Comparison of ENCODE assay signal across 28 cellular contexts in genomic region chr10:92303096-92303495, GRCh38. TPM values are rescaled to one million over a fixed set of nuclear protein-coding genes. Genes with fewer than 3 reads are reported as not detected.
DNase-seq lines count a peak whose midpoint lies in the region; ATAC-seq and TF ChIP-seq lines count a peak whose summit lies in the region.
"Had no signal": no experiment of that assay in that cellular context is flagged by ENCODE, and none has a peak within 500 bp of the region (broad histone marks: within the 10 kb centered on the region; RNA-seq: fewer than 3 reads in every experiment).

No MANE protein-coding gene starts in this region.

- peak overlapping the region; percentile 85 for H3K27ac ChIP-seq in HUES48 (ENCODE audit: low read depth, low read length)
- H3K27ac ChIP-seq: brain microvascular endothelial cell, foreskin keratinocyte, heart left ventricle, stomach, tibial artery had no signal

- H3K4me1 ChIP-seq in HUES48 (ENCODE audit: control insufficient read depth, insufficient read depth, low read length), result peaks cover 41% of the 10 kb centered on the region

- no peaks in the 10 kb centered on the region for H3K9me3 ChIP-seq in HUES48 (ENCODE audit: control insufficient read depth, insufficient read depth, low read length)
- H3K9me3 ChIP-seq: esophagus squamous epithelium, heart left ventricle, stomach, tibial artery had no signal

- TF ChIP-seq CTCF in osteocyte (IDR thresholded peaks at IDR 0.05), result no peak
- TF ChIP-seq CTCF in GM10248 (IDR thresholded peaks at IDR 0.05; ENCODE audit: control extremely low read depth, extremely low read depth, low read depth, missing control alignments), result no peak

- peak overlapping the region; percentile 78 for H3K27ac Mint-ChIP-seq in activated T-cell treated with anti-CD3 and anti-CD28 coated beads, Interleukin-2, amount 50 U/mL, for 24 hours
- peak overlapping the region; percentile 31 for H3K27ac Mint-ChIP-seq in activated T-helper 2 cell treated with anti-CD3 and anti-CD28 coated beads, Interferon-gamma antibody, Interleukin-2, Interleukin-4, amounts not matched to agents 10 μg/mL and 5 μg/mL and 100 μg/mL, durations not matched to agents 14 hours and 24 hours and 36 hours
- peak overlapping the region; percentile 5 for H3K27ac Mint-ChIP-seq in osteocyte (ENCODE audit: unreplicated experiment)
- H3K27ac Mint-ChIP-seq: B cell had no signal

- H3K9ac ChIP-seq in HUES48 (ENCODE audit: low read depth, low read length), result no peak overlapping the region

- no peaks in the 10 kb centered on the region for H3K36me3 ChIP-seq in HUES48 (ENCODE audit: control insufficient read depth, insufficient read depth, low read length)
- H3K36me3 ChIP-seq: brain microvascular endothelial cell had no signal

- no peak overlapping the region for H3K4me3 Mint-ChIP-seq in activated T-cell treated with anti-CD3 and anti-CD28 coated beads, Interleukin-2, amount 50 U/mL, for 24 hours
- H3K4me3 Mint-ChIP-seq in activated T-helper 2 cell treated with anti-CD3 and anti-CD28 coated beads, Interferon-gamma antibody, Interleukin-2, Interleukin-4, amounts not matched to agents 10 μg/mL and 5 μg/mL and 100 μg/mL, durations not matched to agents 14 hours and 24 hours and 36 hours (ENCODE audit: low read depth), result no peak overlapping the region
- no peak overlapping the region for H3K4me3 Mint-ChIP-seq in osteocyte (ENCODE audit: unreplicated experiment)
- H3K4me3 Mint-ChIP-seq: B cell had no signal

- H3K27me3 Mint-ChIP-seq in activated T-cell treated with anti-CD3 and anti-CD28 coated beads, Interleukin-2, amount 50 U/mL, for 24 hours, result no peaks in the 10 kb centered on the region
- H3K27me3 Mint-ChIP-seq in activated T-helper 2 cell treated with anti-CD3 and anti-CD28 coated beads, Interferon-gamma antibody, Interleukin-2, Interleukin-4, amounts not matched to agents 10 μg/mL and 5 μg/mL and 100 μg/mL, durations not matched to agents 14 hours and 24 hours and 36 hours (ENCODE audit: low read depth), result no peaks in the 10 kb centered on the region
- no peaks in the 10 kb centered on the region for H3K27me3 Mint-ChIP-seq in osteocyte (ENCODE audit: unreplicated experiment)
- H3K27me3 Mint-ChIP-seq: B cell had no signal

- peaks cover 57% of the 10 kb centered on the region for H3K4me1 Mint-ChIP-seq in activated T-cell treated with anti-CD3 and anti-CD28 coated beads, Interleukin-2, amount 50 U/mL, for 24 hours (ENCODE audit: low read depth)
- peaks cover 14% of the 10 kb centered on the region for H3K4me1 Mint-ChIP-seq in activated T-helper 2 cell treated with anti-CD3 and anti-CD28 coated beads, Interferon-gamma antibody, Interleukin-2, Interleukin-4, amounts not matched to agents 10 μg/mL and 5 μg/mL and 100 μg/mL, durations not matched to agents 14 hours and 24 hours and 36 hours (ENCODE audit: low read depth)
- H3K4me1 Mint-ChIP-seq in osteocyte (ENCODE audit: unreplicated experiment), result peaks cover 17% of the 10 kb centered on the region

- H3K4me3 ChIP-seq in HUES48 (ENCODE audit: low read depth, low read length), result no peak overlapping the region
- H3K4me3 ChIP-seq: esophagus squamous epithelium, heart left ventricle, stomach, tibial artery had no signal

- CTCF ChIA-PET in GM10248 (lab: Yijun Ruan, JAX), result interaction anchor here (2.8 to 2.9 kb wide), 2 partner anchors 8 to 11 kb away, joined by 10 to 19 read pairs; partner anchors contain the start of genes CPEB3 and MARCHF5

- peaks cover 35% of the 10 kb centered on the region for H3K36me3 Mint-ChIP-seq in activated T-cell treated with anti-CD3 and anti-CD28 coated beads, Interleukin-2, amount 50 U/mL, for 24 hours (ENCODE audit: low read depth)
- H3K36me3 Mint-ChIP-seq in activated T-helper 2 cell treated with anti-CD3 and anti-CD28 coated beads, Interferon-gamma antibody, Interleukin-2, Interleukin-4, amounts not matched to agents 10 μg/mL and 5 μg/mL and 100 μg/mL, durations not matched to agents 14 hours and 24 hours and 36 hours (ENCODE audit: low read depth), result peaks cover 3% of the 10 kb centered on the region
- no peaks in the 10 kb centered on the region for H3K36me3 Mint-ChIP-seq in osteocyte (ENCODE audit: unreplicated experiment)

- intact Hi-C loops in activated T-helper 2 cell treated with anti-CD3 and anti-CD28 coated beads, Interferon-gamma antibody, Interleukin-2, Interleukin-4, amounts not matched to agents 10 μg/mL and 5 μg/mL and 100 μg/mL, durations not matched to agents 14 hours and 24 hours and 36 hours (cut with micrococcal nuclease), result loop anchor here (1.0 kb wide), 1 partner anchor 92 kb away; no protein-coding TSS in a partner anchor

- H3K9me3 Mint-ChIP-seq in activated T-cell treated with anti-CD3 and anti-CD28 coated beads, Interleukin-2, amount 50 U/mL, for 24 hours, result no peaks in the 10 kb centered on the region
- no peaks in the 10 kb centered on the region for H3K9me3 Mint-ChIP-seq in activated T-helper 2 cell treated with anti-CD3 and anti-CD28 coated beads, Interferon-gamma antibody, Interleukin-2, Interleukin-4, amounts not matched to agents 10 μg/mL and 5 μg/mL and 100 μg/mL, durations not matched to agents 14 hours and 24 hours and 36 hours
- no peaks in the 10 kb centered on the region for H3K9me3 Mint-ChIP-seq in osteocyte (ENCODE audit: unreplicated experiment)

- DNase-seq in activated T-cell treated with anti-CD3 and anti-CD28 coated beads, Interleukin-2, amount 50 U/mL, for 24 hours, result no peak
- DNase-seq in activated T-cell treated with anti-CD3 and anti-CD28 coated beads, Interleukin-2, amount 50 U/mL, for 1 hour, result no peak
- DNase-seq in activated T-helper 2 cell treated with anti-CD3 and anti-CD28 coated beads, Interferon-gamma antibody, Interleukin-2, Interleukin-4, amounts not matched to agents 10 μg/mL and 5 μg/mL and 100 μg/mL, durations not matched to agents 14 hours and 24 hours and 36 hours (ENCODE audit: low spot score), result no peak
- DNase-seq in osteocyte (ENCODE audit: extremely low spot score, unreplicated experiment) (no peak), C1 segment of cervical spinal cord (lab: John Stamatoyannopoulos, UW) (no peak), GM10248 (ENCODE audit: extremely low spot score) (no peak)
- DNase-seq: activated CD4-positive, alpha-beta T cell treated with anti-CD3 and anti-CD28 coated beads, Interleukin-2, amount 50 U/mL, for 1 hour; activated CD8-positive, alpha-beta memory T cell treated with anti-CD3 and anti-CD28 coated beads, Interleukin-2, amount 50 U/mL, for 4 hours; activated gamma-delta T cell treated with Interleukin-2 at 50 U/mL for 16 hours; amniotic stem cell; brain microvascular endothelial cell; EL; esophagus squamous epithelium; foreskin keratinocyte; HCEC 1CT; heart left ventricle; NCI-H1436 treated with DMSO at 0.1 percent for 48 hours; NCI-H345; NCI-H748 treated with DMSO at 0.1 percent for 48 hours; posterior cingulate gyrus; right cardiac atrium; SHP77 treated with DMSO at 0.1 percent for 48 hours; stimulated activated CD4-positive, alpha-beta T cell treated with anti-CD3 and anti-CD28 coated beads, Interleukin-1b, Interleukin-23, amount 100 ng/mL, for 48 hours; stomach; tibial artery had no signal

- H3K27me3 ChIP-seq in HUES48 (ENCODE audit: control insufficient read depth, insufficient read depth, low read length), result no peaks in the 10 kb centered on the region
- H3K27me3 ChIP-seq: brain microvascular endothelial cell, esophagus squamous epithelium, foreskin keratinocyte, heart left ventricle, stomach, tibial artery had no signal

- no peak for ATAC-seq in HG03432 (IDR thresholded peaks at IDR 0.05; ENCODE audit: unreplicated experiment)
- ATAC-seq: foreskin keratinocyte, heart left ventricle, right cardiac atrium had no signal

- POLR2A ChIA-PET in GM10248 (lab: Yijun Ruan, JAX), result no interaction called here

RNA-seq across cellular contexts. Expression of gene MARCHF5, which starts 12.1 kb away (rescaled TPM):
- 19.4 and 20.3 TPM in 2 replicates for total RNA-seq in activated T-helper 2 cell treated with anti-CD3 and anti-CD28 coated beads, Interferon-gamma antibody, Interleukin-2, Interleukin-4, amounts not matched to agents 10 μg/mL and 5 μg/mL and 100 μg/mL, durations not matched to agents 14 hours and 24 hours and 36 hours
- total RNA-seq in osteocyte, result 48.9 and 49.9 TPM in 2 replicates

RNA-seq across cellular contexts. Expression of gene CPEB3, which starts 12.2 kb away (rescaled TPM):
- 1.9 TPM in 2 replicates for total RNA-seq in activated T-helper 2 cell treated with anti-CD3 and anti-CD28 coated beads, Interferon-gamma antibody, Interleukin-2, Interleukin-4, amounts not matched to agents 10 μg/mL and 5 μg/mL and 100 μg/mL, durations not matched to agents 14 hours and 24 hours and 36 hours
- total RNA-seq in osteocyte, result 1.9 and 2.0 TPM in 2 replicates

Comparison
In these comparisons a context has a peak if more than half of its experiments do, and no peak if none do; other contexts are left out.
1. H3K27ac Mint-ChIP-seq: peak in every context shown above with its lines; median percentile 78 in activated T-cell treated with anti-CD3 and anti-CD28 coated beads, Interleukin-2, amount 50 U/mL, for 24 hours; 31 in activated T-helper 2 cell treated with anti-CD3 and anti-CD28 coated beads, Interferon-gamma antibody, Interleukin-2, Interleukin-4, amounts not matched to agents 10 μg/mL and 5 μg/mL and 100 μg/mL, durations not matched to agents 14 hours and 24 hours and 36 hours; 5 in osteocyte.